In the genomic region with DNA sequence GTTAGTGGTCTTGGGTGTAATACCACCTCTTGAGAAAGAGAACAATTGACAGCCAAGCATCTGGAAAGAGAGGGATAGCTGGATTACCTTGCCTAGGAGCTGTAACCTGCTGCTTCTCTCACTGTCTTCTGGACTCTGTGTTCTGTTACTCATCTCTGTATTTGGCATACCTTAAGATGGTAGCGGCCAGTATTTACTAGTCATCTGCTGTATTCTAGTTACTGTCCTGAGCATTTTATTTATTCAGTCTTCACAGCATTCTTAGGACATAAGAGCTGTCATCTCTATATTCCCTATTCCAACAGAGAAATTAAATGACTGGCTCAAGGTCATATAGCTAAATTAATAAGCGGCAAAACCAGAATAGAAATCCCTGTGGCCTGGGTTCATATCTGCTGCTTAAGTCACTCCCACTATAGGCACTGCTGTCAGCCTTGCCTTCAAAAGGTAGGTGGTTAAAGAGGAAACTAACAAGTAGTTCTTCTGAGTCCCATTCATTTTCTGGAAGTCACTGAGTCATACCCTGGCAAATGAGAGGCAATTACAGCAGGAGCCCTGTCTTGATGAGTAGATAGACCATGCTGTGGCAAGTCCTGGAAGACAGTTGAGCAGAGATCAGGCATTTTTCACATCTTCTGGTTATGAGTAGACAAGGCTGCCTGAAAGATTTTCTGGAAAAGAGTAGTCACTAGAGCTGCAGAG, we compare ENCODE assay signal across 8 cellular contexts.
DNase-seq lines count a peak whose midpoint lies in the region; ATAC-seq, FAIRE-seq and TF ChIP-seq lines count a peak whose summit lies in the region.

No MANE protein-coding gene starts in this region.

- TF ChIP-seq CTCF in astrocyte (IDR thresholded peaks at IDR 0.05; ENCODE audit: insufficient read depth, low read depth, low read length) (no peak), GM20000 (IDR thresholded peaks at IDR 0.05; ENCODE audit: extremely low read depth, missing control alignments) (no peak)

- H3K18ac ChIP-seq in mesenchymal stem cell (ENCODE audit: low read depth in 1 of 2, low read length in 2 of 2): no peak overlapping the region

- FAIRE-seq in astrocyte (lab: Jason Lieb, UNC): no peak

- no peak overlapping the region for H4K8ac ChIP-seq in mesenchymal stem cell (ENCODE audit: low read length)

- H3K27ac ChIP-seq in astrocyte (ENCODE audit: low read depth, low read length) (peak overlapping the region; percentile 17), mesenchymal stem cell (ENCODE audit: low read length, poor library complexity, severe bottlenecking) (peak overlapping the region; percentile 27)

- whole genome bisulfite sequencing in mesenchymal stem cell: 90% methylated on average over 2 of the region's 2 CpGs

- H3K4me1 ChIP-seq in astrocyte (ENCODE audit: insufficient read depth, low read length): peaks cover 16% of the 10 kb centered on the region
- peaks cover 1% of the 10 kb centered on the region for H3K4me1 ChIP-seq in mesenchymal stem cell (ENCODE audit: control insufficient read depth, insufficient read depth, low read depth, low read length)

- no peak overlapping the region for H3K4me3 ChIP-seq in astrocyte (ENCODE audit: insufficient read depth, low read depth, low read length)
- no peak overlapping the region for H3K4me3 ChIP-seq in mesenchymal stem cell (ENCODE audit: insufficient read depth in 1 of 2, low read depth in 1 of 2, low read length in 2 of 2)

- peak overlapping the region in 1 of 2 experiments; percentile 45 for H3K14ac ChIP-seq in mesenchymal stem cell (ENCODE audit: low read length in 2 of 2)

- H3K9ac ChIP-seq in astrocyte (ENCODE audit: low read length) (no peak overlapping the region), mesenchymal stem cell (ENCODE audit: low read length) (peak overlapping the region; percentile 25)

- peak overlapping the region; percentile 46 for H3K4me2 ChIP-seq in astrocyte (ENCODE audit: low read length)
- H3K4me2 ChIP-seq in mesenchymal stem cell (ENCODE audit: low read length, poor library complexity, severe bottlenecking): no peak overlapping the region

- peaks cover 77% of the 10 kb centered on the region for H4K20me1 ChIP-seq in astrocyte (ENCODE audit: insufficient read depth, low read length)

- H3K9me3 Mint-ChIP-seq in astrocyte (ENCODE audit: unreplicated experiment): no peaks in the 10 kb centered on the region

- H2BK15ac ChIP-seq in mesenchymal stem cell (ENCODE audit: low read depth, poor library complexity, severe bottlenecking): no peak overlapping the region

- no peak overlapping the region for H2BK12ac ChIP-seq in mesenchymal stem cell (ENCODE audit: low read length in 2 of 2)

- H3K23ac ChIP-seq in mesenchymal stem cell (ENCODE audit: low read length in 2 of 2): no peak overlapping the region

- ATAC-seq in GM18517 (IDR thresholded peaks at IDR 0.05; ENCODE audit: unreplicated experiment): no peak
- ATAC-seq in HG03354 (IDR thresholded peaks at IDR 0.05; ENCODE audit: poor library complexity, severe bottlenecking, unreplicated experiment): no peak

- no peak overlapping the region for H4K91ac ChIP-seq in mesenchymal stem cell (ENCODE audit: low read length)

- H3K27me3 ChIP-seq in astrocyte (ENCODE audit: insufficient read depth, low read length) (no peaks in the 10 kb centered on the region), mesenchymal stem cell (ENCODE audit: control insufficient read depth in 1 of 2, insufficient read depth in 1 of 2, low read length in 2 of 2) (no peaks in the 10 kb centered on the region)

- H2AK5ac ChIP-seq in mesenchymal stem cell (ENCODE audit: low read length, severe bottlenecking): no peak overlapping the region

- H2BK120ac ChIP-seq in mesenchymal stem cell (ENCODE audit: low read depth, low read length): no peak overlapping the region

- peak overlapping the region in 1 of 2 experiments; percentile 15 for H3K4ac ChIP-seq in mesenchymal stem cell (ENCODE audit: low read depth in 1 of 2, low read length in 2 of 2)

- H3K27me3 Mint-ChIP-seq in astrocyte (ENCODE audit: low read depth, unreplicated experiment): no peaks in the 10 kb centered on the region

- peak overlapping the region; percentile 11 for H3K27ac Mint-ChIP-seq in astrocyte (ENCODE audit: unreplicated experiment)

- no peak overlapping the region for H2BK5ac ChIP-seq in mesenchymal stem cell (ENCODE audit: low read depth, low read length, poor library complexity, severe bottlenecking)

- H3K9me3 ChIP-seq in astrocyte (ENCODE audit: insufficient read depth, low read depth, low read length): no peaks in the 10 kb centered on the region
- no peaks in the 10 kb centered on the region for H3K9me3 ChIP-seq in mesenchymal stem cell (ENCODE audit: control insufficient read depth, low read length)

- no peak overlapping the region for H3K4me3 Mint-ChIP-seq in astrocyte (ENCODE audit: unreplicated experiment)

- H3K36me3 ChIP-seq in astrocyte (ENCODE audit: insufficient read depth, low read length): peaks cover 27% of the 10 kb centered on the region
- peaks cover 8 to 34% of the 10 kb centered on the region in 2 experiments for H3K36me3 ChIP-seq in mesenchymal stem cell (ENCODE audit: control insufficient read depth in 1 of 2, insufficient read depth in 2 of 2, low read depth in 1 of 2, low read length in 2 of 2)

- H2AFZ ChIP-seq in astrocyte (ENCODE audit: low read depth, low read length): no peak overlapping the region
- H2AFZ ChIP-seq in mesenchymal stem cell (ENCODE audit: low read depth, low read length): no peak overlapping the region

- H3K79me2 ChIP-seq in astrocyte (ENCODE audit: insufficient read depth, low read length): peaks cover 84% of the 10 kb centered on the region

- DNase-seq in COLO829 (ENCODE audit: low spot score): peak; percentile 94
- peak; percentile 30 to 40 for DNase-seq in Kasumi-1 (lab: John Stamatoyannopoulos, UW)
- DNase-seq in astrocyte (ENCODE audit: low read depth): peak; percentile 93
- peak; percentile 88 for DNase-seq in mesenchymal stem cell
- DNase-seq in GM20000 (ENCODE audit: low spot score): no peak
- DNase-seq in NCI-H748 (lab: John Stamatoyannopoulos, UW; ENCODE audit: unreplicated experiment): no peak

- H3K79me1 ChIP-seq in mesenchymal stem cell (replicated peaks; ENCODE audit: low read length, poor library complexity, severe bottlenecking): peaks cover 28% of the 10 kb centered on the region

- H3K4me1 Mint-ChIP-seq in astrocyte (ENCODE audit: low read depth, unreplicated experiment): peaks cover 22% of the 10 kb centered on the region

- H3K36me3 Mint-ChIP-seq in astrocyte (ENCODE audit: low read depth, unreplicated experiment): peaks cover 5% of the 10 kb centered on the region

Comparison
In these comparisons a context has a peak if more than half of its experiments do, and no peak if none do; other contexts are left out.
1. DNase-seq: peak in COLO829 (single experiment), Kasumi-1 (2 of 2), astrocyte (single experiment) and mesenchymal stem cell (single experiment); none in GM20000 (single experiment) and NCI-H748 (single experiment).